1 cellular context compared by ENCODE assay signal in the genomic region with DNA sequence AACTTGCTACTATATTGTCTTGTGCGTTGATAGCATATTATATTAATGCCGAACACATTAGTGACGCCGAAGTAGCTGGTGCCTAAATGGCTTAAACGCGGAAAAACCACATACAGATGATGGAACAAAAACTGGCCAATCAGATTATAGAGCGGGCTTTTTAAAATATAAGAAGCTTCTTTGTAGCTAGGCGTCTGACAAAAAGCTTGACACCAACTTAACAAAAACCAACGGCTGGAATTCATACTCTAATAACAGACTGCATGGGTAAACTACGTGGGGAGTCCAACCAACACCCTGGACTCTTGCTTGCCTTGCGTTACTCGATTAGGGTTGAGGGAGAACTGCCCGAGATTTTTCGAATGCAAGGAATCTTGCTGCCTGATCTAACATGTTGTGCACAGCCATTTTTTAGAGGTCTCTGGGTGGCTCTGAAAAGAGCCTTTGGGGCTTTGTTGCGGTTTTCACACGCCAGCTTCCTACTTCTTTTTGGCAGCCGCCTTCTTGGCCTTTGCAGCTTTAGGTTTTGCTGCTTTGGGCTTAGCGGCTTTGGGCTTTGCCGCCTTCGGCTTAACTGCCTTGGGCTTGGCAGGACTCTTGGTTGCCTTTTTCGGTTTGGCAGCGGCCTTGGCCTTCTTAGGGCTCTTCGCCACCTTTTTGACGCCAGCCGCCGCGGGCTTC.
TF ChIP-seq lines count a peak whose summit lies in the region.

No MANE protein-coding gene starts in this region.

TF ChIP-seq in WTC11, 78 proteins besides CTCF, POLR2A, EP300 and RAD21 (continued from another document):
- TF ChIP-seq, protein P1, sequence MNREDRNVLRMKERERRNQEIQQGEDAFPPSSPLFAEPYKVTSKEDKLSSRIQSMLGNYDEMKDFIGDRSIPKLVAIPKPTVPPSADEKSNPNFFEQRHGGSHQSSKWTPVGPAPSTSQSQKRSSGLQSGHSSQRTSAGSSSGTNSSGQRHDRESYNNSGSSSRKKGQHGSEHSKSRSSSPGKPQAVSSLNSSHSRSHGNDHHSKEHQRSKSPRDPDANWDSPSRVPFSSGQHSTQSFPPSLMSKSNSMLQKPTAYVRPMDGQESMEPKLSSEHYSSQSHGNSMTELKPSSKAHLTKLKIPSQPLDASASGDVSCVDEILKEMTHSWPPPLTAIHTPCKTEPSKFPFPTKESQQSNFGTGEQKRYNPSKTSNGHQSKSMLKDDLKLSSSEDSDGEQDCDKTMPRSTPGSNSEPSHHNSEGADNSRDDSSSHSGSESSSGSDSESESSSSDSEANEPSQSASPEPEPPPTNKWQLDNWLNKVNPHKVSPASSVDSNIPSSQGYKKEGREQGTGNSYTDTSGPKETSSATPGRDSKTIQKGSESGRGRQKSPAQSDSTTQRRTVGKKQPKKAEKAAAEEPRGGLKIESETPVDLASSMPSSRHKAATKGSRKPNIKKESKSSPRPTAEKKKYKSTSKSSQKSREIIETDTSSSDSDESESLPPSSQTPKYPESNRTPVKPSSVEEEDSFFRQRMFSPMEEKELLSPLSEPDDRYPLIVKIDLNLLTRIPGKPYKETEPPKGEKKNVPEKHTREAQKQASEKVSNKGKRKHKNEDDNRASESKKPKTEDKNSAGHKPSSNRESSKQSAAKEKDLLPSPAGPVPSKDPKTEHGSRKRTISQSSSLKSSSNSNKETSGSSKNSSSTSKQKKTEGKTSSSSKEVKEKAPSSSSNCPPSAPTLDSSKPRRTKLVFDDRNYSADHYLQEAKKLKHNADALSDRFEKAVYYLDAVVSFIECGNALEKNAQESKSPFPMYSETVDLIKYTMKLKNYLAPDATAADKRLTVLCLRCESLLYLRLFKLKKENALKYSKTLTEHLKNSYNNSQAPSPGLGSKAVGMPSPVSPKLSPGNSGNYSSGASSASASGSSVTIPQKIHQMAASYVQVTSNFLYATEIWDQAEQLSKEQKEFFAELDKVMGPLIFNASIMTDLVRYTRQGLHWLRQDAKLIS (CRISPR knock-in tag; IDR thresholded peaks at IDR 0.05; ENCODE audit: borderline replicate concordance): no peak
- TF ChIP-seq ZNF121 (CRISPR knock-in tag; IDR thresholded peaks at IDR 0.05) (no peak), NFATC4 (CRISPR knock-in tag; IDR thresholded peaks at IDR 0.05) (peak; percentile 88), RELA (CRISPR knock-in tag; IDR thresholded peaks at IDR 0.05; ENCODE audit: borderline replicate concordance) (0 out of 2 replicates have a peak, but pooled peaks have one; percentile 87), SMAD4 (CRISPR knock-in tag; IDR thresholded peaks at IDR 0.05) (peak; percentile 24; the same call in 1 of the 2 replicates), AR (CRISPR knock-in tag; IDR thresholded peaks at IDR 0.05) (peak; percentile 76; the same call in 1 of the 2 replicates), EMX1 (CRISPR knock-in tag; IDR thresholded peaks at IDR 0.05) (peak; percentile 99; the same call in 1 of the 2 replicates), ZNF512 (CRISPR knock-in tag; IDR thresholded peaks at IDR 0.05; ENCODE audit: borderline replicate concordance) (0 out of 2 replicates have a peak, but pooled peaks have one; percentile 57), PRRX2 (CRISPR knock-in tag; IDR thresholded peaks at IDR 0.05) (peak; percentile 54), ZNF317 (CRISPR knock-in tag; IDR thresholded peaks at IDR 0.05; ENCODE audit: borderline replicate concordance, low read depth) (peak; percentile 7; the same call in 1 of the 2 replicates)
- TF ChIP-seq, protein P2, sequence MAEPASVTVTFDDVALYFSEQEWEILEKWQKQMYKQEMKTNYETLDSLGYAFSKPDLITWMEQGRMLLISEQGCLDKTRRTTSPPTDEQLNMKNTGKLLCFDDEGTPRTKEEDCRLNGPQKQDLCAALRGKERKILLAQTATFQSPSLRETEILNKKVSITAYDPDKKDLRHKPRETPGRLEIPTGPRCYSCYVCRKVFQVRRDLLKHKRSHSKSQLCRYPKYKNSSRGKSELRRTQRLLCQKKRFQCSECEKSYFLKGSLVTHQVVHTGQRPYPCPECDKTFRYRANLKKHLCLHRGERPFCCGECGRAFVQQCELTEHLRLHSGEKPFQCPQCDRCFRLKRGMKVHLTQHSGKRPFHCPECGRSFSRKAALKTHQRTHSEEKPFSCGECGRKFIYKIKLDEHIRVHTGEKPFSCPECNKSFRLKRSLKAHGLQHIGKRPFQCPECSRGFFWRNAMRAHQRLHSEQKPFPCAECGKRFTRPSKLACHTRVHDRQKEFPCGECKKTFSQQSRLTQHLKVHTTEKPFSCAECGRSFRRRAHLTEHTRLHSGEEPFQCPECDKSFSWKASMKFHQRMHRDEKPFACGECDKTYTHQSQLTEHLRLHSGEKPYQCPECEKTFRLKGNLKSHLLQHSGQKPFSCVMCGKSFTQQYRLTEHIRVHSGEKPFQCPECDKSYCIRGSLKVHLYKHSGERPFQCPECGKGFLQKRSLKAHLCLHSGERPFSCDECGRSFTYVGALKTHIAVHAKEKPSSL (CRISPR knock-in tag; conservative IDR thresholded peaks at IDR 0.05): peak; percentile 91; the same call in 1 of the 2 replicates
- TF ChIP-seq, protein P3, sequence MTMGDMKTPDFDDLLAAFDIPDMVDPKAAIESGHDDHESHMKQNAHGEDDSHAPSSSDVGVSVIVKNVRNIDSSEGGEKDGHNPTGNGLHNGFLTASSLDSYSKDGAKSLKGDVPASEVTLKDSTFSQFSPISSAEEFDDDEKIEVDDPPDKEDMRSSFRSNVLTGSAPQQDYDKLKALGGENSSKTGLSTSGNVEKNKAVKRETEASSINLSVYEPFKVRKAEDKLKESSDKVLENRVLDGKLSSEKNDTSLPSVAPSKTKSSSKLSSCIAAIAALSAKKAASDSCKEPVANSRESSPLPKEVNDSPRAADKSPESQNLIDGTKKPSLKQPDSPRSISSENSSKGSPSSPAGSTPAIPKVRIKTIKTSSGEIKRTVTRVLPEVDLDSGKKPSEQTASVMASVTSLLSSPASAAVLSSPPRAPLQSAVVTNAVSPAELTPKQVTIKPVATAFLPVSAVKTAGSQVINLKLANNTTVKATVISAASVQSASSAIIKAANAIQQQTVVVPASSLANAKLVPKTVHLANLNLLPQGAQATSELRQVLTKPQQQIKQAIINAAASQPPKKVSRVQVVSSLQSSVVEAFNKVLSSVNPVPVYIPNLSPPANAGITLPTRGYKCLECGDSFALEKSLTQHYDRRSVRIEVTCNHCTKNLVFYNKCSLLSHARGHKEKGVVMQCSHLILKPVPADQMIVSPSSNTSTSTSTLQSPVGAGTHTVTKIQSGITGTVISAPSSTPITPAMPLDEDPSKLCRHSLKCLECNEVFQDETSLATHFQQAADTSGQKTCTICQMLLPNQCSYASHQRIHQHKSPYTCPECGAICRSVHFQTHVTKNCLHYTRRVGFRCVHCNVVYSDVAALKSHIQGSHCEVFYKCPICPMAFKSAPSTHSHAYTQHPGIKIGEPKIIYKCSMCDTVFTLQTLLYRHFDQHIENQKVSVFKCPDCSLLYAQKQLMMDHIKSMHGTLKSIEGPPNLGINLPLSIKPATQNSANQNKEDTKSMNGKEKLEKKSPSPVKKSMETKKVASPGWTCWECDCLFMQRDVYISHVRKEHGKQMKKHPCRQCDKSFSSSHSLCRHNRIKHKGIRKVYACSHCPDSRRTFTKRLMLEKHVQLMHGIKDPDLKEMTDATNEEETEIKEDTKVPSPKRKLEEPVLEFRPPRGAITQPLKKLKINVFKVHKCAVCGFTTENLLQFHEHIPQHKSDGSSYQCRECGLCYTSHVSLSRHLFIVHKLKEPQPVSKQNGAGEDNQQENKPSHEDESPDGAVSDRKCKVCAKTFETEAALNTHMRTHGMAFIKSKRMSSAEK (CRISPR knock-in tag; IDR thresholded peaks at IDR 0.05; ENCODE audit: borderline replicate concordance): peak; percentile 84; the same call in 1 of the 2 replicates
